Comparison of ENCODE assay signal across 13 cellular contexts in genomic region chr12:65327207-65328076, GRCh38. TPM values are rescaled to one million over a fixed set of nuclear protein-coding genes. Genes with fewer than 3 reads are reported as not detected.
DNase-seq lines count a peak whose midpoint lies in the region; ATAC-seq, FAIRE-seq and TF ChIP-seq lines count a peak whose summit lies in the region.
"Had no signal": no experiment of that assay in that cellular context is flagged by ENCODE, and none has a peak within 500 bp of the region (broad histone marks: within the 10 kb centered on the region; RNA-seq: fewer than 3 reads in every experiment).

No MANE protein-coding gene starts in this region.

- peak; percentile 100 for FAIRE-seq in G401.6 (lab: Jason Lieb, UNC)
- FAIRE-seq: GM12891 had no signal

- WGBS in heart left ventricle, 4 donors: 48 to 68% (median 59%) methylated on average over 10 of the region's 10 CpGs
- 65 to 66% methylated on average over 10 of the region's 10 CpGs for WGBS in sigmoid colon, 2 donors

- H3K36me3 ChIP-seq in adipocyte (ENCODE audit: control insufficient read depth, insufficient read depth, low read length, severe bottlenecking) (peaks cover 3% of the 10 kb centered on the region), heart left ventricle (peaks cover 0 to 31% (median 6%) of the 10 kb centered on the region in 9 donors), sigmoid colon (peaks cover 0 to 34% (median 2%) of the 10 kb centered on the region in 4 donors)
- H3K36me3 ChIP-seq: thyroid gland had no signal

- H3K27ac ChIP-seq in heart left ventricle: peak overlapping the region in 7 of 12 donors; percentile 19 to 59 (median 24)
- H3K27ac ChIP-seq in sigmoid colon: peak overlapping the region in 1 of 4 donors; percentile 9
- H3K27ac ChIP-seq: thyroid gland had no signal

- H3K27me3 ChIP-seq in adipocyte (replicated peaks; ENCODE audit: control insufficient read depth, insufficient read depth, low read length) (no peaks in the 10 kb centered on the region), heart left ventricle (no peaks in the 10 kb centered on the region), sigmoid colon (no peaks in the 10 kb centered on the region)
- H3K27me3 ChIP-seq: thyroid gland had no signal

- H3K4me1 Mint-ChIP-seq in effector memory CD8-positive, alpha-beta T cell (ENCODE audit: low read depth in 2 of 2): no peaks in the 10 kb centered on the region
- H3K4me1 Mint-ChIP-seq: activated naive CD8-positive, alpha-beta T cell treated with anti-CD3 and anti-CD28 coated beads, Interleukin-2, amount 50 U/mL, for 24 hours had no signal

- H3K4me3 ChIP-seq in adipocyte (ENCODE audit: low read length) (peak overlapping the region; percentile 72), heart left ventricle (peak overlapping the region in 2 of 12 donors; percentile 0 to 3), sigmoid colon (no peak overlapping the region)
- H3K4me3 ChIP-seq: thyroid gland had no signal

- intact Hi-C loops in heart left ventricle (cut with DNase I) (loop anchor here in 2 of 10 donors (10.0 kb wide), 2 partner anchors 347 to 757 kb away; no protein-coding TSS in a partner anchor), sigmoid colon (cut with DNase I) (no loop called here)

- TF ChIP-seq CTCF in heart left ventricle (IDR thresholded peaks at IDR 0.05): no peak
- no peak for TF ChIP-seq CTCF in sigmoid colon (IDR thresholded peaks at IDR 0.05)

- peak overlapping the region; percentile 62 for H3K9ac ChIP-seq in adipocyte (ENCODE audit: low read length)

- TF ChIP-seq EP300 in sigmoid colon (IDR thresholded peaks at IDR 0.05): no peak

- H3K27ac Mint-ChIP-seq in effector memory CD8-positive, alpha-beta T cell: no peak overlapping the region
- H3K27ac Mint-ChIP-seq: activated naive CD8-positive, alpha-beta T cell treated with anti-CD3 and anti-CD28 coated beads, Interleukin-2, amount 50 U/mL, for 24 hours had no signal

- DNase-seq in adipocyte (ENCODE audit: low read depth): peak; percentile 87
- DNase-seq in heart left ventricle: no peak
- peak; percentile 73 for DNase-seq in sigmoid colon
- DNase-seq in effector memory CD8-positive, alpha-beta T cell: no peak
- DNase-seq: activated naive CD8-positive, alpha-beta T cell treated with anti-CD3 and anti-CD28 coated beads, Interleukin-2, amount 50 U/mL, for 24 hours; NCI-H1694; posterior cingulate gyrus had no signal

- peaks cover 38% of the 10 kb centered on the region for H3K4me1 ChIP-seq in adipocyte (ENCODE audit: control insufficient read depth, insufficient read depth, low read length)
- peaks cover 0 to 42% (median 6%) of the 10 kb centered on the region in 12 donors for H3K4me1 ChIP-seq in heart left ventricle
- H3K4me1 ChIP-seq in sigmoid colon: peaks cover 0 to 37% (median 33%) of the 10 kb centered on the region in 4 donors

- TF ChIP-seq POLR2A in heart left ventricle (IDR thresholded peaks at IDR 0.05): no peak
- no peak for TF ChIP-seq POLR2A in sigmoid colon (IDR thresholded peaks at IDR 0.05)

- H3K9me3 Mint-ChIP-seq in effector memory CD8-positive, alpha-beta T cell: no peaks in the 10 kb centered on the region
- H3K9me3 Mint-ChIP-seq: activated naive CD8-positive, alpha-beta T cell treated with anti-CD3 and anti-CD28 coated beads, Interleukin-2, amount 50 U/mL, for 24 hours had no signal

- H3K36me3 Mint-ChIP-seq in effector memory CD8-positive, alpha-beta T cell (ENCODE audit: insufficient read depth): no peaks in the 10 kb centered on the region

- ATAC-seq in heart left ventricle (peak; percentile 38 to 64 (median 54)), GM18858 (IDR thresholded peaks at IDR 0.05; ENCODE audit: unreplicated experiment) (no peak), HG02759 (IDR thresholded peaks at IDR 0.05; ENCODE audit: unreplicated experiment) (no peak), HG02938 (IDR thresholded peaks at IDR 0.05; ENCODE audit: unreplicated experiment) (no peak)
- no peak for ATAC-seq in effector memory CD8-positive, alpha-beta T cell (replicated peaks)
- ATAC-seq: activated naive CD8-positive, alpha-beta T cell treated with anti-CD3 and anti-CD28 coated beads, Interleukin-2, amount 50 U/mL, for 24 hours had no signal

- H3K9me3 ChIP-seq in adipocyte (ENCODE audit: control insufficient read depth, low read length) (no peaks in the 10 kb centered on the region), heart left ventricle (no peaks in the 10 kb centered on the region), sigmoid colon (no peaks in the 10 kb centered on the region)
- H3K9me3 ChIP-seq: thyroid gland had no signal

- no peak overlapping the region for H3K4me3 Mint-ChIP-seq in effector memory CD8-positive, alpha-beta T cell
- H3K4me3 Mint-ChIP-seq: activated naive CD8-positive, alpha-beta T cell treated with anti-CD3 and anti-CD28 coated beads, Interleukin-2, amount 50 U/mL, for 24 hours had no signal

- peaks cover 10 to 13% of the 10 kb centered on the region in 2 donors for H3K27me3 Mint-ChIP-seq in effector memory CD8-positive, alpha-beta T cell

RNA-seq across cellular contexts. Expression of gene MSRB3, which starts 49.0 kb away (rescaled TPM):
- 100 to 1,000 TPM in 7 of 9 donors, 10 to 100 TPM in 2; 64.6 to 165 (median 129) TPM for total RNA-seq in heart left ventricle
- polyA plus RNA-seq in heart left ventricle: 10 to 100 TPM; 54.1 to 71.5 TPM
- total RNA-seq in sigmoid colon: 100 to 1,000 TPM; 159 to 232 (median 223) TPM
- polyA plus RNA-seq in sigmoid colon: 10 to 100 TPM in 2 of 3 donors, 1 to 10 TPM in 1; 6.2 to 13.4 (median 10.8) TPM

Comparison
In these comparisons a context has a peak if more than half of its experiments do, and no peak if none do; other contexts are left out.
1. DNase-seq: peak in adipocyte (single experiment) and sigmoid colon (single experiment); none in heart left ventricle (0 of 5) and effector memory CD8-positive, alpha-beta T cell (0 of 3).
2. ATAC-seq: peak in heart left ventricle (4 of 4); none in effector memory CD8-positive, alpha-beta T cell (single experiment), GM18858 (single experiment), HG02759 (single experiment) and HG02938 (single experiment).